ENCODE assay signal across 13 cellular contexts in genomic region chr16:79752421-79752820, GRCh38.
"Had no signal": no experiment of that assay in that cellular context is flagged by ENCODE, and none has a peak within 500 bp of the region (broad histone marks: within the 10 kb centered on the region; RNA-seq: fewer than 3 reads in every experiment).

No MANE protein-coding gene starts in this region.

- H3K27ac ChIP-seq: ovary had no signal

- H3K9me3 ChIP-seq: ovary, thoracic aorta had no signal

- H3K4me3 ChIP-seq: lung, ovary, thoracic aorta had no signal

- DNase-seq: activated CD4-positive, alpha-beta memory T cell treated with anti-CD3 and anti-CD28 coated beads, Interleukin-2, amount 10 ng/mL, durations not matched to agents 7 days and 5 days; activated CD4-positive, alpha-beta T cell treated with anti-CD3 and anti-CD28 coated beads for 1 hour; activated gamma-delta T cell treated with Interleukin-2 at 50 U/mL for 16 hours; activated naive CD8-positive, alpha-beta T cell treated with anti-CD3 and anti-CD28 coated beads, Interleukin-2, amount 10 ng/mL, durations not matched to agents 7 days and 5 days; activated T-cell treated with anti-CD3 and anti-CD28 coated beads, Interleukin-2, amount 50 U/mL, for 72 hours; stimulated activated CD4-positive, alpha-beta T cell treated with anti-CD3 and anti-CD28 coated beads, Interleukin-4, amount 100 ng/mL, for 1 hour; stimulated activated CD8-positive, alpha-beta memory T cell treated with anti-CD3 and anti-CD28 coated beads, Interleukin-4, amount 100 ng/mL, for 48 hours; stimulated activated naive CD8-positive, alpha-beta T cell treated with anti-CD3 and anti-CD28 coated beads, Interleukin-15, Interleukin-2, amounts not matched to agents 100 U/mL and 50 U/mL, for 24 hours; T-cell; T1000 had no signal

- H3K27ac Mint-ChIP-seq: activated CD4-positive, alpha-beta memory T cell treated with anti-CD3 and anti-CD28 coated beads, Interleukin-2, amount 10 ng/mL, durations not matched to agents 7 days and 5 days; activated naive CD8-positive, alpha-beta T cell treated with anti-CD3 and anti-CD28 coated beads, Interleukin-2, amount 10 ng/mL, durations not matched to agents 7 days and 5 days; activated T-cell treated with anti-CD3 and anti-CD28 coated beads, Interleukin-2, amount 50 U/mL, for 72 hours; T-cell had no signal

- H3K36me3 Mint-ChIP-seq: activated naive CD8-positive, alpha-beta T cell treated with anti-CD3 and anti-CD28 coated beads, Interleukin-2, amount 10 ng/mL, durations not matched to agents 7 days and 5 days; T-cell had no signal

- H3K27me3 ChIP-seq: ovary had no signal

- H3K4me3 Mint-ChIP-seq: activated CD4-positive, alpha-beta memory T cell treated with anti-CD3 and anti-CD28 coated beads, Interleukin-2, amount 10 ng/mL, durations not matched to agents 7 days and 5 days; activated naive CD8-positive, alpha-beta T cell treated with anti-CD3 and anti-CD28 coated beads, Interleukin-2, amount 10 ng/mL, durations not matched to agents 7 days and 5 days; activated T-cell treated with anti-CD3 and anti-CD28 coated beads, Interleukin-2, amount 50 U/mL, for 72 hours; T-cell had no signal

- ATAC-seq: activated T-cell treated with anti-CD3 and anti-CD28 coated beads, Interleukin-2, amount 50 U/mL, for 72 hours; stimulated activated naive CD8-positive, alpha-beta T cell treated with anti-CD3 and anti-CD28 coated beads, Interleukin-15, Interleukin-2, amounts not matched to agents 100 U/mL and 50 U/mL, for 24 hours; T-cell had no signal

- H3K27me3 Mint-ChIP-seq: activated naive CD8-positive, alpha-beta T cell treated with anti-CD3 and anti-CD28 coated beads, Interleukin-2, amount 10 ng/mL, durations not matched to agents 7 days and 5 days had no signal

- H3K36me3 ChIP-seq: ovary, thoracic aorta had no signal
